Comparison of ENCODE assay signal across 9 cellular contexts in the genomic region with DNA sequence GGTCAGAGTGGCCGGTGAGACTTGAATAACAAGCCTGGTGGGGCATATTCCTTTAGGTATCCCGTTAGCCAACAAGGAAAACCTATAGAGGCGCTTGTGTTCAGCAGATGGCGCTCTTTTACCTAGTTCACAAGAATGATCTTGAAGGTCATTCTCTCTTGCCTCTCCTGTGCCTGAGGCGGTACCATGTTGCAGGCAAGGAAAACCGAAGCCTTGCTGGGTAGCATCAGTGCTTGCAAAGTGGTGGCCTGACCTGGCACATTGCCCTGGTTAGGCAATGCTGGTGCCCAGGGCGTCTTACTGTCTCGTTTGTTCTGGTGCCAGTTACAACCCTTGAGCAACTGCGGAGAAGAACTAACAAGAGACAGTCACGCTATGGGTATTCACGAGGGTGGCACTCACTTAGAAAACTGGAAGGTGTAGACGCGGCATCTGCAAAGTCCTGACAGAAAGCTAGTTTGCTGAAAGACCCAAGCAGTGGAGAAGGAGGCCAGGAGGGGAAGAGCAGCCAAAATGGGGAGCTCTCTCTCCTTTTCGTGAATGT. TPM values are rescaled to one million over a fixed set of nuclear protein-coding genes. Genes with fewer than 3 reads are reported as not detected.
DNase-seq lines count a peak whose midpoint lies in the region; ATAC-seq and TF ChIP-seq lines count a peak whose summit lies in the region.
"Had no signal": no experiment of that assay in that cellular context is flagged by ENCODE, and none has a peak within 500 bp of the region (broad histone marks: within the 10 kb centered on the region; RNA-seq: fewer than 3 reads in every experiment).

No MANE protein-coding gene starts in this region.

- CTCF ChIA-PET in activated CD8-positive, alpha-beta memory T cell treated with anti-CD3 and anti-CD28 coated beads, Interleukin-2, amount 10 ng/mL, durations not matched to agents 7 days and 5 days (lab: Charles Lee) = interaction anchor here (0.8 to 6.0 kb wide), 8 partner anchors 11 to 345 kb away, joined by 3 to 79 read pairs (median 4); no protein-coding TSS in a partner anchor

- H3K4me1 ChIP-seq in HAP-1 (peaks cover 2% of the 10 kb centered on the region; the same call in 1 of the 2 replicates), muscle layer of duodenum (ENCODE audit: control insufficient read depth in 1 of 2, insufficient read depth in 2 of 2, low read length in 2 of 2) (peaks cover 0 to 4% of the 10 kb centered on the region in 2 donors), testis (peaks cover 6% of the 10 kb centered on the region)

- intact Hi-C loops in testis (cut with DNase I; ENCODE audit: low total_unique reads) = loop anchor here (10.0 kb wide), 1 partner anchor 342 kb away; no protein-coding TSS in a partner anchor

- no peak for TF ChIP-seq POLR2A in testis (IDR thresholded peaks at IDR 0.05)

- H3K9me3 ChIP-seq in HAP-1 (no peaks in the 10 kb centered on the region), muscle layer of duodenum (ENCODE audit: control insufficient read depth in 1 of 2, low read length in 2 of 2) (no peaks in the 10 kb centered on the region), testis (no peaks in the 10 kb centered on the region)

- DNase-seq in HAP-1 (ENCODE audit: low spot score in 2 of 2) (peak; percentile 82 to 85), NCI-H460 (ENCODE audit: extremely low read depth, low read depth) (peak; percentile 97), testis (peak; percentile 87)
- DNase-seq in activated CD8-positive, alpha-beta memory T cell treated with anti-CD3 and anti-CD28 coated beads, Interleukin-2, amount 10 ng/mL, durations not matched to agents 7 days and 5 days = peak; percentile 51

- H3K27me3 ChIP-seq in HAP-1 (ENCODE audit: low read depth) (no peaks in the 10 kb centered on the region), muscle layer of duodenum (ENCODE audit: low read depth, low read length) (no peaks in the 10 kb centered on the region), testis (no peaks in the 10 kb centered on the region)

- no peaks in the 10 kb centered on the region for H3K36me3 Mint-ChIP-seq in activated CD8-positive, alpha-beta memory T cell treated with anti-CD3 and anti-CD28 coated beads, Interleukin-2, amount 10 ng/mL, durations not matched to agents 7 days and 5 days

- no peak overlapping the region for H3K27ac Mint-ChIP-seq in activated CD8-positive, alpha-beta memory T cell treated with anti-CD3 and anti-CD28 coated beads, Interleukin-2, amount 10 ng/mL, durations not matched to agents 7 days and 5 days
- H3K27ac Mint-ChIP-seq: IgD-negative memory B cell had no signal

- TF ChIP-seq CTCF in C4-2B (conservative IDR thresholded peaks at IDR 0.05) (peak; percentile 86), testis (IDR thresholded peaks at IDR 0.05) (peak; percentile 37 to 58 (median 45))

- H3K4me1 Mint-ChIP-seq in activated CD8-positive, alpha-beta memory T cell treated with anti-CD3 and anti-CD28 coated beads, Interleukin-2, amount 10 ng/mL, durations not matched to agents 7 days and 5 days = peaks cover 8% of the 10 kb centered on the region
- H3K4me1 Mint-ChIP-seq: IgD-negative memory B cell had no signal

- WGBS in testis, 2 donors = 69 to 73% methylated on average over 14 of the region's 14 CpGs

- H3K27me3 Mint-ChIP-seq in activated CD8-positive, alpha-beta memory T cell treated with anti-CD3 and anti-CD28 coated beads, Interleukin-2, amount 10 ng/mL, durations not matched to agents 7 days and 5 days = no peaks in the 10 kb centered on the region
- H3K27me3 Mint-ChIP-seq: IgD-negative memory B cell had no signal

- H3K36me3 ChIP-seq in HAP-1 (replicated peaks) (no peaks in the 10 kb centered on the region; the same call in 1 of the 2 replicates), muscle layer of duodenum (ENCODE audit: control insufficient read depth in 1 of 2, insufficient read depth in 2 of 2, low read length in 2 of 2) (no peaks in the 10 kb centered on the region), testis (ENCODE audit: low read depth, missing control alignments) (no peaks in the 10 kb centered on the region)

- H3K27ac ChIP-seq in C4-2B = no peak overlapping the region
- peak overlapping the region; percentile 58 for H3K27ac ChIP-seq in muscle layer of duodenum (ENCODE audit: low read length)
- H3K27ac ChIP-seq in testis = no peak overlapping the region

- H3K4me3 ChIP-seq in HAP-1 (no peak overlapping the region), muscle layer of duodenum (ENCODE audit: low read depth in 1 of 2, low read length in 2 of 2) (no peak overlapping the region), testis (no peak overlapping the region)

- H3K4me3 Mint-ChIP-seq in activated CD8-positive, alpha-beta memory T cell treated with anti-CD3 and anti-CD28 coated beads, Interleukin-2, amount 10 ng/mL, durations not matched to agents 7 days and 5 days = no peak overlapping the region
- H3K4me3 Mint-ChIP-seq: IgD-negative memory B cell had no signal

- in situ Hi-C loops in HAP-1 (cut with MboI; ENCODE audit: low sequenced_read_pairs) = loop anchor here (5.0 kb wide), 1 partner anchor 339 kb away; no protein-coding TSS in a partner anchor

- H3K9me3 Mint-ChIP-seq in activated CD8-positive, alpha-beta memory T cell treated with anti-CD3 and anti-CD28 coated beads, Interleukin-2, amount 10 ng/mL, durations not matched to agents 7 days and 5 days (ENCODE audit: low read depth) = no peaks in the 10 kb centered on the region
- H3K9me3 Mint-ChIP-seq: IgD-negative memory B cell had no signal

- no peak for ATAC-seq in activated CD8-positive, alpha-beta memory T cell treated with anti-CD3 and anti-CD28 coated beads, Interleukin-2, amount 10 ng/mL, durations not matched to agents 7 days and 5 days
- ATAC-seq in esophagus mucosa (peak; percentile 96), GM18519 (IDR thresholded peaks at IDR 0.05; ENCODE audit: low FRiP score, unreplicated experiment) (no peak)

RNA-seq across cellular contexts. Expression of a gene that starts 56.7 kb away (rescaled TPM):
- total RNA-seq in NCI-H460 (2014; rRNA removed; shearing (Covaris generic)) = 27.0 and 30.7 TPM in 2 replicates
- polyA plus RNA-seq in NCI-H460 (2014; cell fraction: nucleus; rRNA removed) = 36.8 and 55.2 TPM in 2 replicates
- total RNA-seq in activated CD8-positive, alpha-beta memory T cell treated with anti-CD3 and anti-CD28 coated beads, Interleukin-2, amount 10 ng/mL, durations not matched to agents 7 days and 5 days = 10 to 100 TPM in 1 of 2 experiments, 1 to 10 TPM in 1; 9.8 to 13.7 TPM
- 113 TPM for total RNA-seq in esophagus mucosa
- total RNA-seq in testis = 10 to 100 TPM; 80.4 to 95.0 TPM
- polyA plus RNA-seq in testis (ENCODE audit: insufficient read depth, low read depth, low replicate concordance) = 31.4 TPM
